In the genomic region with DNA sequence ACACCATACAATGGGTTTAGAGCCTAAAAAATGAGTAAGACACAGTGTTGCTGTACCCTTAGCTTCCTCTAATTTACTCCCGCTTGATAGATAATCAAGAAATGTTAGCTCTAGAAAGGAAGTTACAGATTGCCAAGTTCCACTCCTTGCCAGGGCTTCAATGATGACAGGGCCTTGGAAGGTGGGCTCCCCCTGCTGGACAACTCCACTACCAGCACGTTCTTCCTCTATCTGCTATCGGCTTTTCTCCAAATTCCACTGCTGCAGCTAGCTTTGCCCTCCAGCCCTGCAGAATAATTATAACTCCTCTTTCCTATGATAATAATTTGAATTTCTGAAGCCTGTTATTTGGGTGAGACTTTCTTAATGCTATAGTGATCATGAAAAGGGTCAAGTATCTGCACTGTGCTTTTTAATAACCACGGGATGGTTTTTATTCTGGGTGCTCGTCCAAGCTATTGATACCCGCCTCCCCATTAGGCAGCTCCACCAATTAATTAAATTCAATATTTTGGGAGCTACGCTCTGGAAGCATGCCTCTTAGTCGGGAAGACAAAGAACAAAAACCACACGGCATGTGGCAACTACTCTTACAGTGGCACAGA, we compare ENCODE assay signal across 8 cellular contexts. TPM values are rescaled to one million over a fixed set of nuclear protein-coding genes. Genes with fewer than 3 reads are reported as not detected.
DNase-seq lines count a peak whose midpoint lies in the region; ATAC-seq, FAIRE-seq and TF ChIP-seq lines count a peak whose summit lies in the region.

No MANE protein-coding gene starts in this region.

- peak; percentile 93 for TF ChIP-seq CTCF in DOHH2 (IDR thresholded peaks at IDR 0.05; ENCODE audit: low read depth, low read length, poor library complexity, severe bottlenecking)
- TF ChIP-seq CTCF in SU-DHL-6 (IDR thresholded peaks at IDR 0.05; ENCODE audit: insufficient read depth, low read length, poor library complexity, severe bottlenecking): peak; percentile 77
- peak; percentile 82 to 91 for TF ChIP-seq CTCF in right atrium auricular region (IDR thresholded peaks at IDR 0.05)

- H3K27me3 ChIP-seq in DOHH2 (ENCODE audit: control insufficient read depth, low read length) (no peaks in the 10 kb centered on the region), SU-DHL-6 (ENCODE audit: low read length) (peaks cover under 1% of the 10 kb centered on the region; the same call in 1 of the 2 replicates), right atrium auricular region (no peaks in the 10 kb centered on the region), small intestine (ENCODE audit: control insufficient read depth in 2 of 2, insufficient read depth in 2 of 2, low read length in 2 of 2) (no peaks in the 10 kb centered on the region)

- no peak overlapping the region for H3K27ac ChIP-seq in DOHH2 (ENCODE audit: low read depth, low read length)
- H3K27ac ChIP-seq in SU-DHL-6 (ENCODE audit: low read depth, low read length): no peak overlapping the region
- H3K27ac ChIP-seq in right atrium auricular region: no peak overlapping the region
- no peak overlapping the region for H3K27ac ChIP-seq in small intestine (ENCODE audit: low read depth in 1 of 2, low read length in 1 of 2)

- no peak overlapping the region for H3K4me3 ChIP-seq in DOHH2 (ENCODE audit: low read length)
- H3K4me3 ChIP-seq in SU-DHL-6 (ENCODE audit: insufficient read depth, low read length, poor library complexity, severe bottlenecking): no peak overlapping the region
- H3K4me3 ChIP-seq in right atrium auricular region: no peak overlapping the region
- no peak overlapping the region for H3K4me3 ChIP-seq in small intestine (ENCODE audit: low read depth in 1 of 2, low read length in 2 of 2)

- 42 to 48% (median 47%) methylated on average over 9 of the region's 9 CpGs for WGBS in small intestine, 3 donors

- no peak overlapping the region for H3K9ac ChIP-seq in SU-DHL-6 (ENCODE audit: low read length)

- peak; percentile 57 to 76 for DNase-seq in Kasumi-1 (lab: John Stamatoyannopoulos, UW)
- DNase-seq in amygdala (lab: John Stamatoyannopoulos, UW): peak in 45 of 56 donors; percentile 6 to 84 (median 40)
- peak; percentile 81 for DNase-seq in right atrium auricular region (ENCODE audit: low spot score)
- DNase-seq in small intestine: peak; percentile 63

- ATAC-seq in HG03439 (IDR thresholded peaks at IDR 0.05; ENCODE audit: unreplicated experiment): no peak
- no peak for ATAC-seq in GM18517 (IDR thresholded peaks at IDR 0.05; ENCODE audit: unreplicated experiment)

- H3K36me3 ChIP-seq in DOHH2 (ENCODE audit: control insufficient read depth, low read length): no peaks in the 10 kb centered on the region
- no peaks in the 10 kb centered on the region for H3K36me3 ChIP-seq in SU-DHL-6 (ENCODE audit: low read length)
- H3K36me3 ChIP-seq in right atrium auricular region: no peaks in the 10 kb centered on the region
- H3K36me3 ChIP-seq in small intestine (ENCODE audit: control insufficient read depth in 2 of 2, insufficient read depth in 2 of 2, low read length in 2 of 2): no peaks in the 10 kb centered on the region

- H2AFZ ChIP-seq in SU-DHL-6 (ENCODE audit: low read depth, low read length, severe bottlenecking): no peak overlapping the region

- H3K9me2 ChIP-seq in DOHH2 (replicated peaks; ENCODE audit: control insufficient read depth, low read length): no peaks in the 10 kb centered on the region
- no peaks in the 10 kb centered on the region for H3K9me2 ChIP-seq in SU-DHL-6 (replicated peaks; ENCODE audit: insufficient read depth, low read length)

- H3F3A ChIP-seq in DOHH2 (ENCODE audit: control insufficient read depth, insufficient read depth): 0 out of 2 replicates have a peak, but pooled peaks cover 3% of the 10 kb centered on the region
- no peaks in the 10 kb centered on the region for H3F3A ChIP-seq in SU-DHL-6 (ENCODE audit: insufficient read depth)

- peaks cover 12% of the 10 kb centered on the region for H3K4me1 ChIP-seq in DOHH2 (ENCODE audit: control insufficient read depth, low read length)
- H3K4me1 ChIP-seq in right atrium auricular region: peaks cover 0 to 6% of the 10 kb centered on the region in 2 donors
- H3K4me1 ChIP-seq in small intestine (ENCODE audit: control insufficient read depth in 2 of 2, insufficient read depth in 1 of 2, low read depth in 1 of 2, low read length in 1 of 2): no peaks in the 10 kb centered on the region

- H3K4me2 ChIP-seq in DOHH2 (ENCODE audit: low read length): no peak overlapping the region
- H3K4me2 ChIP-seq in SU-DHL-6 (ENCODE audit: low read depth, low read length, poor library complexity, severe bottlenecking): no peak overlapping the region

- no peaks in the 10 kb centered on the region for H3K9me3 ChIP-seq in DOHH2 (ENCODE audit: control insufficient read depth, insufficient read depth, low read length)
- no peaks in the 10 kb centered on the region for H3K9me3 ChIP-seq in SU-DHL-6 (ENCODE audit: insufficient read depth, low read length)
- H3K9me3 ChIP-seq in right atrium auricular region: no peaks in the 10 kb centered on the region
- H3K9me3 ChIP-seq in small intestine (ENCODE audit: control insufficient read depth, low read depth): no peaks in the 10 kb centered on the region

- no peak for FAIRE-seq in small intestine (lab: Jason Lieb, UNC)

- H4K20me1 ChIP-seq in DOHH2 (ENCODE audit: control insufficient read depth, insufficient read depth, low read depth, low read length) (no peaks in the 10 kb centered on the region), SU-DHL-6 (ENCODE audit: low read depth, low read length) (no peaks in the 10 kb centered on the region)

- no peaks in the 10 kb centered on the region for H3K79me2 ChIP-seq in DOHH2 (ENCODE audit: control insufficient read depth, low read length)
- H3K79me2 ChIP-seq in SU-DHL-6 (ENCODE audit: insufficient read depth, low read length): no peaks in the 10 kb centered on the region

RNA-seq across cellular contexts. Expression of gene SYN3, which starts 9.0 kb away (rescaled TPM):
- under 1 TPM; 0.44 to 0.51 TPM for total RNA-seq in right atrium auricular region
- polyA plus RNA-seq in small intestine: under 1 TPM in 1 of 3 donors, not detected in 2; 0.42 TPM
